11 cellular contexts compared by ENCODE assay signal in the genomic region with DNA sequence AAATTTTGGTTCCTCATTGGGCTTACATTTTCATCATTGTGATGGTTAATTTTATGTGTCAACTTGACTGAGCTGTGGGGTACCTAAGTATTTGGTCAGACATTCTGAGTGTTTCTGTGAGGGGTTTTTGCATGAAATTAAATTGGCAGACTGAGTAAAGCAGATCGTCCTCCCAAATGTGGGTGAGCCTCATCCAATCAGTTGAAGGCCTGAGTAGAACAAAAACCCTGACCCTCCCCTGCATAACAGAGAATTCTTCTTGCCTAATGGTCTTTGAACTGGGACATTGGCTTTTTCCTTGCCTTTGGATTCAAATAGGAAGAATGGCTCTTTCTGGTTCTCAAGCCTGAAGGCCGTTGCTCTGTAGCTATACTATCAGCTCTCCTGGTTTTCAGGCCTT.
"Had no signal": no experiment of that assay in that cellular context is flagged by ENCODE, and none has a peak within 500 bp of the region (broad histone marks: within the 10 kb centered on the region; RNA-seq: fewer than 3 reads in every experiment).

No MANE protein-coding gene starts in this region.

- H3K9me3 ChIP-seq: HAP-1 had no signal

- H2AFZ ChIP-seq: GM23248, GM23338 had no signal

- ATAC-seq: GM23338, HCT116 had no signal

- H3K4me2 ChIP-seq: GM23338 had no signal

- H3K36me3 ChIP-seq: HAP-1 had no signal

- H3K9me3 Mint-ChIP-seq: GM23338, H9, HFFc6 had no signal

- H3K27ac ChIP-seq: GM23248 had no signal

- H3K4me1 Mint-ChIP-seq: GM23338, H9 had no signal

- FAIRE-seq: H1, H54 had no signal

- H3K4me3 Mint-ChIP-seq: GM23338, H9, HFFc6 had no signal

- DNase-seq: GM23248, GOT3, H7, H9, HCEC 1CT, HFFc6 had no signal

- H3K4me3 ChIP-seq: GM23248, GM23338, HAP-1 had no signal

- H3K4me1 ChIP-seq: HAP-1 had no signal

- H3K27ac Mint-ChIP-seq: GM23338, H9 had no signal

- H3K9ac ChIP-seq: GM23248 had no signal
